ENCODE assay signal across 8 cellular contexts in the genomic region with DNA sequence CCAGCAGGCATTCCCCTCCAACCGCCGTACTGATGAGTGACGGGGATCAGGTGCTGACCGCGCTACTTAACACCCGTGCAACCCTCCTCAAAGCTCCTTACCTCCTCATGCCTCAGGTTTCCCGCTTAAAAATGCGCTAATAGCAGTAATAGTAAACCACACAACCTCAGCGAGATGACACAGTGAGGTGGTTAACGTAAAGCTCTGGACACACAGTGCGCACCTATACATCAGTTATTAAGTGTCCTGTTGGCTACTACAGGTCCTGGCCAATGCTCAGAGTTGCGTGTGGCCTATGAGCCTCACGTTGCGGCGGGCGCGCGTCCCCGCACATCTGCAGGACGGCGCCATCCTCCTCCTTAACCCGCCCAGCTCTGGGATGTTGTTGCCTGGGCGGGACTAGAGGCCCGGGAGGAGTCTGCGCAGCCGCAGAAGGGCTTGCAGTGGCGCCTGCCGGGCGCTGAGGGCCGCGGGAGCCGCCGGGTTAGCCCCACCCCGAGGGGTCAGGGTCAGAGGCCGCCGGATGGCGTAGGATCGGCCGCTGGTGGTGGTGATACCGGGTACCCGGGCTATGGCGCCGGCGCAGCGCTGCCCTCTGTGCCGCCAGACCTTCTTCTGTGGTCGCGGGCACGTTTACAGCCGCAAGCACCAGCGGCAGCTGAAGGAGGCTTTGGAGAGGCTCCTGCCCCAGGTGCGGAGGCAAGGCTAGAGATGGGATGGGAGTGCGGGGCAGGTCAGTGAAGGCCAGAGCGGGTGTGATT. TPM values are rescaled to one million over a fixed set of nuclear protein-coding genes. Genes with fewer than 3 reads are reported as not detected.
DNase-seq lines count a peak whose midpoint lies in the region; ATAC-seq, FAIRE-seq and TF ChIP-seq lines count a peak whose summit lies in the region.

A gene with protein sequence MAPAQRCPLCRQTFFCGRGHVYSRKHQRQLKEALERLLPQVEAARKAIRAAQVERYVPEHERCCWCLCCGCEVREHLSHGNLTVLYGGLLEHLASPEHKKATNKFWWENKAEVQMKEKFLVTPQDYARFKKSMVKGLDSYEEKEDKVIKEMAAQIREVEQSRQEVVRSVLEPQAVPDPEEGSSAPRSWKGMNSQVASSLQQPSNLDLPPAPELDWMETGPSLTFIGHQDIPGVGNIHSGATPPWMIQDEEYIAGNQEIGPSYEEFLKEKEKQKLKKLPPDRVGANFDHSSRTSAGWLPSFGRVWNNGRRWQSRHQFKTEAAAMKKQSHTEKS (plus strand): TSS at position 512 of the 761 bp plus-strand sequence. CDS start 60 bp downstream, at position 572.

- H3K27me3 ChIP-seq in SU-DHL-6 (ENCODE audit: low read length) (no peaks in the 10 kb centered on the region), pancreas (no peaks in the 10 kb centered on the region), thyroid gland (no peaks in the 10 kb centered on the region)

- no peaks in the 10 kb centered on the region for H3K9me3 Mint-ChIP-seq in activated naive CD8-positive, alpha-beta T cell treated with anti-CD3 and anti-CD28 coated beads, Interleukin-2, amount 10 ng/mL, durations not matched to agents 7 days and 5 days

- H3K79me2 ChIP-seq in SU-DHL-6 (ENCODE audit: insufficient read depth, low read length) = peaks cover 40% of the 10 kb centered on the region

- H2AFZ ChIP-seq in SU-DHL-6 (ENCODE audit: low read depth, low read length, severe bottlenecking) = peak within 1 kb of the TSS; percentile 70

- H3K4me3 Mint-ChIP-seq in activated naive CD8-positive, alpha-beta T cell treated with anti-CD3 and anti-CD28 coated beads, Interleukin-2, amount 10 ng/mL, durations not matched to agents 7 days and 5 days = peak within 1 kb of the TSS; percentile 100

- H3K9me3 ChIP-seq in SU-DHL-6 (ENCODE audit: insufficient read depth, low read length) = no peaks in the 10 kb centered on the region
- H3K9me3 ChIP-seq in pancreas = no peaks in the 10 kb centered on the region
- H3K9me3 ChIP-seq in thyroid gland = no peaks in the 10 kb centered on the region

- H3K4me2 ChIP-seq in SU-DHL-6 (ENCODE audit: low read depth, low read length, poor library complexity, severe bottlenecking) = peak within 1 kb of the TSS; percentile 74

- no peak for FAIRE-seq in pancreas (lab: Jason Lieb, UNC)

- H3F3A ChIP-seq in SU-DHL-6 (ENCODE audit: insufficient read depth) = no peaks in the 10 kb centered on the region

- TF ChIP-seq CTCF in GM12864 (IDR thresholded peaks at IDR 0.05; ENCODE audit: low read depth, low read length, missing control alignments) (peak; percentile 15), SU-DHL-6 (IDR thresholded peaks at IDR 0.05; ENCODE audit: insufficient read depth, low read length, poor library complexity, severe bottlenecking) (no peak), pancreas (IDR thresholded peaks at IDR 0.05) (no peak), thyroid gland (IDR thresholded peaks at IDR 0.05) (no peak)

- ATAC-seq in HG02678 (IDR thresholded peaks at IDR 0.05; ENCODE audit: unreplicated experiment) = peak; percentile 96
- peak; percentile 96 for ATAC-seq in activated naive CD8-positive, alpha-beta T cell treated with anti-CD3 and anti-CD28 coated beads, Interleukin-2, amount 10 ng/mL, durations not matched to agents 7 days and 5 days (ENCODE audit: low read depth)
- peak; percentile 100 for ATAC-seq in Right ventricle myocardium inferior
- peak; percentile 99 to 100 (median 100) for ATAC-seq in pancreas

- H4K20me1 ChIP-seq in SU-DHL-6 (ENCODE audit: low read depth, low read length) = no peaks in the 10 kb centered on the region

- H3K36me3 ChIP-seq in SU-DHL-6 (ENCODE audit: low read length) = no peaks in the 10 kb centered on the region
- peaks cover 0 to 8% (median 8%) of the 10 kb centered on the region in 3 donors for H3K36me3 ChIP-seq in pancreas
- H3K36me3 ChIP-seq in thyroid gland = peaks cover 11 to 16% of the 10 kb centered on the region in 2 donors

- H3K36me3 Mint-ChIP-seq in activated naive CD8-positive, alpha-beta T cell treated with anti-CD3 and anti-CD28 coated beads, Interleukin-2, amount 10 ng/mL, durations not matched to agents 7 days and 5 days = peaks cover 11% of the 10 kb centered on the region

- no peaks in the 10 kb centered on the region for H3K9me2 ChIP-seq in SU-DHL-6 (replicated peaks; ENCODE audit: insufficient read depth, low read length)

- peak in 1 of 2 donors; percentile 87 for TF ChIP-seq POLR2A in thyroid gland (IDR thresholded peaks at IDR 0.05)

- peak within 1 kb of the TSS; percentile 79 for H3K9ac ChIP-seq in SU-DHL-6 (ENCODE audit: low read length)

- peak within 1 kb of the TSS; percentile 51 for H3K27ac ChIP-seq in SU-DHL-6 (ENCODE audit: low read depth, low read length)
- H3K27ac ChIP-seq in pancreas = peak within 1 kb of the TSS; percentile 34 to 64 (median 62)
- peak within 1 kb of the TSS in 2 of 3 donors; percentile 66 to 76 for H3K27ac ChIP-seq in thyroid gland

- intact Hi-C loops in Right ventricle myocardium inferior (cut with DNase I) = no loop called here
- intact Hi-C loops in pancreas (cut with DNase I) = no loop called here
- intact Hi-C loops in thyroid gland (cut with DNase I) = no loop called here

- DNase-seq in GM12864 (ENCODE audit: low read depth) (peak; percentile 72), NCI-H1105 treated with DMSO at 0.1 percent for 48 hours (lab: John Stamatoyannopoulos, UW) (peak; percentile 98), Right ventricle myocardium inferior (ENCODE audit: missing footprints) (peak; percentile 98), pancreas (peak; percentile 93 to 98 (median 95)), thyroid gland (peak; percentile 95 to 96)
- peak; percentile 97 for DNase-seq in activated naive CD8-positive, alpha-beta T cell treated with anti-CD3 and anti-CD28 coated beads, Interleukin-2, amount 10 ng/mL, durations not matched to agents 7 days and 5 days

- H3K4me1 ChIP-seq in pancreas = peaks cover 0 to 14% (median 0%) of the 10 kb centered on the region in 3 donors
- peaks cover 7 to 17% of the 10 kb centered on the region in 2 donors for H3K4me1 ChIP-seq in thyroid gland

- H3K27me3 Mint-ChIP-seq in activated naive CD8-positive, alpha-beta T cell treated with anti-CD3 and anti-CD28 coated beads, Interleukin-2, amount 10 ng/mL, durations not matched to agents 7 days and 5 days = no peaks in the 10 kb centered on the region

- WGBS in pancreas, 2 donors = 0% methylated on average over 48 to 54 of the region's 54 CpGs
- WGBS in thyroid gland, 2 donors = 0 to 1% methylated on average over 7 to 14 of the region's 54 CpGs

- POLR2A ChIA-PET in activated naive CD8-positive, alpha-beta T cell treated with anti-CD3 and anti-CD28 coated beads, Interleukin-2, amount 10 ng/mL, durations not matched to agents 7 days and 5 days (lab: Charles Lee) = interaction anchor here (0.5 to 2.9 kb wide), 19 partner anchors 9 to 265 kb away, joined by 3 to 34 read pairs (median 4); a partner anchor contains a TSS

- H3K4me1 Mint-ChIP-seq in activated naive CD8-positive, alpha-beta T cell treated with anti-CD3 and anti-CD28 coated beads, Interleukin-2, amount 10 ng/mL, durations not matched to agents 7 days and 5 days = peaks cover 25% of the 10 kb centered on the region

- H3K27ac Mint-ChIP-seq in activated naive CD8-positive, alpha-beta T cell treated with anti-CD3 and anti-CD28 coated beads, Interleukin-2, amount 10 ng/mL, durations not matched to agents 7 days and 5 days = peak within 1 kb of the TSS; percentile 99

- H3K4me3 ChIP-seq in GM12864 (ENCODE audit: low read depth, low read length) (peak within 1 kb of the TSS; percentile 64), SU-DHL-6 (ENCODE audit: insufficient read depth, low read length, poor library complexity, severe bottlenecking) (peak within 1 kb of the TSS; percentile 73), pancreas (peak within 1 kb of the TSS; percentile 53 to 91 (median 74)), thyroid gland (replicated peaks in 1 of 3) (peak within 1 kb of the TSS; percentile 27 to 69 (median 45))

RNA-seq across cellular contexts. Expression of the gene that starts here (rescaled TPM):
- total RNA-seq in activated naive CD8-positive, alpha-beta T cell treated with anti-CD3 and anti-CD28 coated beads, Interleukin-2, amount 10 ng/mL, durations not matched to agents 7 days and 5 days = 10 to 100 TPM; 66.8 to 74.2 TPM
- 9.1 TPM for total RNA-seq in Right ventricle myocardium inferior
- 10 to 100 TPM in 4 of 6 donors, 1 to 10 TPM in 2; 9.1 to 21.3 (median 14.0) TPM for total RNA-seq in pancreas
- polyA plus RNA-seq in pancreas = 10 to 100 TPM; 61.1 to 86.2 TPM
- total RNA-seq in thyroid gland = 100 to 1,000 TPM in 1 of 4 donors, 10 to 100 TPM in 3; 45.2 to 128 (median 56.4) TPM

Comparison
In these comparisons a context has a peak if more than half of its experiments do, and no peak if none do; other contexts are left out.
1. Peak in every context shown above with its lines: DNase-seq, ATAC-seq, H3K4me3 ChIP-seq and H3K27ac ChIP-seq.